ENCODE assay signal across 8 cellular contexts in genomic region chr4:1289232-1290164, GRCh38. TPM values are rescaled to one million over a fixed set of nuclear protein-coding genes. Genes with fewer than 3 reads are reported as not detected.
DNase-seq lines count a peak whose midpoint lies in the region; ATAC-seq, FAIRE-seq and TF ChIP-seq lines count a peak whose summit lies in the region.

Gene MAEA, plus strand, starts transcription at chr4:1289891. Its CDS starts 23 bp downstream, at chr4:1289914.

- CTCF ChIA-PET in OCI-LY7 (lab: Charles Lee; ENCODE audit: unreplicated experiment) (no interaction called here), endothelial cell of umbilical vein (lab: Charles Lee) (interaction anchor here (0.6 to 1.3 kb wide), 5 partner anchors 10 to 57 kb away, joined by 3 to 10 read pairs (median 3); partner anchors contain the start of gene UVSSA)

- TF ChIP-seq CTCF in D721Med (IDR thresholded peaks at IDR 0.05; ENCODE audit: insufficient read depth, missing control alignments) (no peak), OCI-LY7 (conservative IDR thresholded peaks at IDR 0.05; ENCODE audit: low read length) (no peak), endothelial cell of umbilical vein (IDR thresholded peaks at IDR 0.05; ENCODE audit: extremely low read depth in 1 of 2, insufficient read depth in 1 of 2, low read depth in 1 of 2, low read length in 2 of 2) (no peak)

- H3K9me1 ChIP-seq in endothelial cell of umbilical vein (replicated peaks; ENCODE audit: control insufficient read depth, extremely low read depth, insufficient read depth, low read length) = no peaks in the 10 kb centered on the region

- no peaks in the 10 kb centered on the region for H3K9me2 ChIP-seq in OCI-LY7 (ENCODE audit: insufficient read depth, low read length)

- H3K79me2 ChIP-seq in OCI-LY7 (ENCODE audit: insufficient read depth, low read depth, low read length) = peaks cover 45% of the 10 kb centered on the region
- peaks cover 47% of the 10 kb centered on the region for H3K79me2 ChIP-seq in endothelial cell of umbilical vein (ENCODE audit: control insufficient read depth, insufficient read depth, low read length)

- H3K4me3 ChIP-seq in OCI-LY7 (ENCODE audit: low read depth, low read length, poor library complexity, severe bottlenecking) = peak within 1 kb of the TSS; percentile 93
- peak within 1 kb of the TSS; percentile 84 to 87 (median 86) for H3K4me3 ChIP-seq in endothelial cell of umbilical vein (replicated peaks in 1 of 3; ENCODE audit: insufficient read depth in 1 of 3, low read depth in 1 of 3, low read length in 3 of 3)

- H3K4me1 ChIP-seq in OCI-LY7 (ENCODE audit: insufficient read depth, low read length, poor library complexity, severe bottlenecking) (peaks cover 34% of the 10 kb centered on the region), endothelial cell of umbilical vein (ENCODE audit: control insufficient read depth, extremely low read depth, insufficient read depth, low read length) (peaks cover 16% of the 10 kb centered on the region)

- FAIRE-seq in D721Med (lab: Jason Lieb, UNC) = no peak
- FAIRE-seq in endothelial cell of umbilical vein (lab: Jason Lieb, UNC) = peak; percentile 99

- H3K36me3 ChIP-seq in OCI-LY7 (ENCODE audit: insufficient read depth, low read length) (peaks cover 6% of the 10 kb centered on the region), endothelial cell of umbilical vein (ENCODE audit: control insufficient read depth in 2 of 2, extremely low read depth in 1 of 2, insufficient read depth in 2 of 2, low read length in 2 of 2) (peaks cover 0 to 3% of the 10 kb centered on the region in 2 experiments)

- peaks cover 10% of the 10 kb centered on the region; the same call in 1 of the 2 replicates for H4K20me1 ChIP-seq in OCI-LY7 (ENCODE audit: insufficient read depth, low read length)
- no peaks in the 10 kb centered on the region for H4K20me1 ChIP-seq in endothelial cell of umbilical vein (replicated peaks; ENCODE audit: control insufficient read depth, extremely low read depth, insufficient read depth, low read length)

- BruUV-seq in OCI-LY7 (replicated peaks; lab: Mats Ljungman, UMichigan) = TSS peak; percentile 97
- BruUV-seq in endothelial cell of umbilical vein (replicated peaks; lab: Mats Ljungman, UMichigan) = TSS peak; percentile 93

- peaks cover 10% of the 10 kb centered on the region; the same call in 1 of the 2 replicates for H3K9me3 ChIP-seq in OCI-LY7 (ENCODE audit: low read length)
- no peaks in the 10 kb centered on the region for H3K9me3 ChIP-seq in endothelial cell of umbilical vein (replicated peaks; ENCODE audit: control insufficient read depth, insufficient read depth, low read length)

- intact Hi-C loops in OCI-LY7 (cut with micrococcal nuclease; ENCODE audit: unreplicated experiment) = loop anchor here (2.0 kb wide), 2 partner anchors 41 to 57 kb away; partner anchors contain the start of genes CTBP1 and UVSSA
- intact Hi-C loops in endothelial cell of umbilical vein (cut with micrococcal nuclease) = loop anchor here (1.0 kb wide), 3 partner anchors 20 to 122 kb away; partner anchors contain the start of gene UVSSA

- H3K4me2 ChIP-seq in OCI-LY7 (ENCODE audit: low read length) (peak within 1 kb of the TSS; percentile 81), endothelial cell of umbilical vein (ENCODE audit: insufficient read depth, low read length) (peak within 1 kb of the TSS; percentile 58)

- TF ChIP-seq POLR2A in endothelial cell of umbilical vein (IDR thresholded peaks at IDR 0.05; ENCODE audit: low read depth, low read length) = peak; percentile 96

- peak within 1 kb of the TSS; percentile 88 for H3K9ac ChIP-seq in endothelial cell of umbilical vein (replicated peaks; ENCODE audit: extremely low read depth, insufficient read depth, low read length)

- dilution Hi-C loops in endothelial cell of umbilical vein (cut with MboI; ENCODE audit: extremely low pct_ligation_motif_present, low sequenced_read_pairs) = no loop called here

- POLR2A ChIA-PET in OCI-LY7 (lab: Charles Lee) (interaction anchor here (0.5 to 2.1 kb wide), 5 partner anchors 10 to 152 kb away, joined by 3 to 10 read pairs (median 4); partner anchors contain the start of gene UVSSA), endothelial cell of umbilical vein (lab: Charles Lee) (interaction anchor here (0.5 to 0.8 kb wide), 2 partner anchors 41 to 92 kb away, joined by 3 read pairs; partner anchors contain the start of gene CTBP1)

- H3K27me3 ChIP-seq in endothelial cell of umbilical vein (ENCODE audit: control insufficient read depth in 2 of 2, insufficient read depth in 2 of 2, low read length in 2 of 2) = no peaks in the 10 kb centered on the region

- ATAC-seq in GM21526 (IDR thresholded peaks at IDR 0.05; ENCODE audit: low FRiP score, unreplicated experiment) = peak; percentile 91

- H3K27ac ChIP-seq in OCI-LY7 (ENCODE audit: low read depth, low read length, poor library complexity, severe bottlenecking) (peak within 1 kb of the TSS; percentile 52), endothelial cell of umbilical vein (ENCODE audit: insufficient read depth, low read depth, low read length) (peak within 1 kb of the TSS; percentile 67)

- peak within 1 kb of the TSS; percentile 15; the same call in 1 of the 2 replicates for H2AFZ ChIP-seq in OCI-LY7 (ENCODE audit: low read length)
- peak within 1 kb of the TSS; percentile 83 for H2AFZ ChIP-seq in endothelial cell of umbilical vein (ENCODE audit: low read depth, low read length)

- DNase-seq in D721Med (ENCODE audit: insufficient read length, low spot score) (peak; percentile 100), HuH-7.5 (ENCODE audit: low spot score) (peak; percentile 100), OCI-LY7 (ENCODE audit: low spot score) (peak; percentile 98), activated T-cell treated with anti-CD3 and anti-CD28 coated beads for 1 hour (ENCODE audit: low read depth) (peak; percentile 94), endothelial cell of umbilical vein (ENCODE audit: low read depth, low spot score) (peak; percentile 98), midbrain (lab: John Stamatoyannopoulos, UW) (peak; percentile 98)
- peak; percentile 93 to 94 for DNase-seq in stimulated activated CD8-positive, alpha-beta memory T cell treated with anti-CD3 and anti-CD28 coated beads, Interleukin-2, amount 100 ng/mL, for 1 hour (ENCODE audit: low read depth in 2 of 2)

TF ChIP-seq in endothelial cell of umbilical vein, 7 proteins besides CTCF, POLR2A, EP300 and RAD21:
- TF ChIP-seq EZH2 (IDR thresholded peaks at IDR 0.05; ENCODE audit: borderline replicate concordance, low read depth, low read length, severe bottlenecking) = no peak
- no peak for TF ChIP-seq GATA2 (IDR thresholded peaks at IDR 0.05; ENCODE audit: insufficient read depth, insufficient read length, low read depth, low read length)
- no peak for TF ChIP-seq JUN (IDR thresholded peaks at IDR 0.05; ENCODE audit: borderline replicate concordance, insufficient read depth, insufficient read length, low read depth)
- no peak for TF ChIP-seq MYC (IDR thresholded peaks at IDR 0.05; ENCODE audit: low read depth, low read length)
- TF ChIP-seq POLR2AphosphoS5 (IDR thresholded peaks at IDR 0.05; ENCODE audit: insufficient read depth, low read depth, low read length) = peak; percentile 95
- TF ChIP-seq, protein P1, sequence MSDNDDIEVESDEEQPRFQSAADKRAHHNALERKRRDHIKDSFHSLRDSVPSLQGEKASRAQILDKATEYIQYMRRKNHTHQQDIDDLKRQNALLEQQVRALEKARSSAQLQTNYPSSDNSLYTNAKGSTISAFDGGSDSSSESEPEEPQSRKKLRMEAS (IDR thresholded peaks at IDR 0.05; ENCODE audit: insufficient read depth, insufficient read length) = peak; percentile 38
- no peak for TF ChIP-seq FOS (IDR thresholded peaks at IDR 0.05; ENCODE audit: borderline replicate concordance, insufficient read depth, low read length)

RNA-seq across cellular contexts. Expression of gene MAEA, which starts in this region (rescaled TPM):
- 52.5 and 53.2 TPM in 2 replicates for total RNA-seq in OCI-LY7 (2014; rRNA removed; shearing (Covaris generic))
- total RNA-seq in OCI-LY7 (2022) (59.3 and 64.2 TPM in 2 replicates), endothelial cell of umbilical vein (66.0 and 66.6 TPM in 2 replicates)
- polyA plus RNA-seq in endothelial cell of umbilical vein = 108 and 116 TPM in 2 replicates
- polyA plus RNA-seq in endothelial cell of umbilical vein (2011; cell fraction: cytosol; rRNA removed) = 76.2 and 86.7 TPM in 2 replicates
- polyA plus RNA-seq in endothelial cell of umbilical vein (2011; cell fraction: nucleus; rRNA removed) = 147 and 154 TPM in 2 replicates
- 44.7 and 52.0 TPM in 2 replicates for polyA plus RNA-seq in endothelial cell of umbilical vein (2012)
- 59.6 and 76.9 TPM in 2 replicates for polyA minus RNA-seq in endothelial cell of umbilical vein
- polyA minus RNA-seq in endothelial cell of umbilical vein (2011; cell fraction: cytosol; rRNA and poly(A)+ RNA removed) = 33.8 TPM
- 40.5 and 65.3 TPM in 2 replicates for polyA minus RNA-seq in endothelial cell of umbilical vein (2011; cell fraction: nucleus; rRNA and poly(A)+ RNA removed)

Comparison
In these comparisons a context has a peak if more than half of its experiments do, and no peak if none do; other contexts are left out.
1. Peak in every context shown above with its lines: DNase-seq, ATAC-seq, H3K4me3 ChIP-seq and H3K27ac ChIP-seq.